Comparison of ENCODE assay signal across 10 cellular contexts in genomic region chr6:112618796-112619195, GRCh38.
DNase-seq lines count a peak whose midpoint lies in the region; ATAC-seq, FAIRE-seq and TF ChIP-seq lines count a peak whose summit lies in the region.
"Had no signal": no experiment of that assay in that cellular context is flagged by ENCODE, and none has a peak within 500 bp of the region (broad histone marks: within the 10 kb centered on the region; RNA-seq: fewer than 3 reads in every experiment).

No MANE protein-coding gene starts in this region.

- no peak overlapping the region for H3K4me3 ChIP-seq in HEK293 (ENCODE audit: low read depth, low read length)
- H3K4me3 ChIP-seq: tibial nerve had no signal

- peak; percentile 17 for DNase-seq in AG20443 (ENCODE audit: low spot score)
- peak; percentile 37 for DNase-seq in iPS-NIHi11 (ENCODE audit: low spot score)
- no peak for DNase-seq in UCSD-AML1 (lab: John Stamatoyannopoulos, UW; ENCODE audit: unreplicated experiment)
- DNase-seq: NCI-H2227 treated with DMSO at 0.1 percent for 48 hours had no signal

- POLR2A ChIA-PET in HEK293 (lab: Yijun Ruan, JAX) = no interaction called here

- FAIRE-seq in TTC549 (lab: Jason Lieb, UNC) = peak; percentile 94

- no peak for TF ChIP-seq CTCF in HEK293 (tag by site-specific recombination; IDR thresholded peaks at IDR 0.05)

- H3K27ac ChIP-seq in HEK293 (ENCODE audit: extremely low read depth, low read depth, low read length) = no peak overlapping the region
- H3K27ac ChIP-seq: tibial nerve had no signal

- no peak for ATAC-seq in HG03378 (IDR thresholded peaks at IDR 0.05; ENCODE audit: unreplicated experiment)
- ATAC-seq in esophagus mucosa = no peak
- no peak for ATAC-seq in HG03025 (IDR thresholded peaks at IDR 0.05; ENCODE audit: low FRiP score, unreplicated experiment)

- H3K9me3 ChIP-seq in HEK293 (ENCODE audit: control insufficient read depth, insufficient read depth, low read depth, low read length) = no peaks in the 10 kb centered on the region
- H3K9me3 ChIP-seq: tibial nerve had no signal

- H3K4me1 ChIP-seq in HEK293 (ENCODE audit: control insufficient read depth, insufficient read depth, low read length) = no peaks in the 10 kb centered on the region

- CTCF ChIA-PET in HEK293 (lab: Yijun Ruan, JAX) = interaction anchor here (0.6 to 2.4 kb wide), 11 partner anchors 8 to 286 kb away, joined by 3 to 11 read pairs (median 3); no protein-coding TSS in a partner anchor

- no peaks in the 10 kb centered on the region for H3K36me3 ChIP-seq in HEK293 (ENCODE audit: control insufficient read depth in 2 of 2, insufficient read depth in 1 of 2, low read length in 2 of 2)
- H3K36me3 ChIP-seq: tibial nerve had no signal

TF ChIP-seq in HEK293, 187 proteins besides CTCF, POLR2A, EP300 and RAD21:
- no peak for TF ChIP-seq BCL11A (tag by site-specific recombination; IDR thresholded peaks at IDR 0.05; ENCODE audit: low read depth)
- no peak for TF ChIP-seq ZNF518A (tag by site-specific recombination; conservative IDR thresholded peaks at IDR 0.05; ENCODE audit: low read depth)
- no peak for TF ChIP-seq ZNF341 (tag by site-specific recombination; IDR thresholded peaks at IDR 0.05; ENCODE audit: low read depth)
- TF ChIP-seq BCL6B (tag by site-specific recombination; IDR thresholded peaks at IDR 0.05) = 0 out of 2 replicates have a peak, but pooled peaks have one; percentile 48
- no peak for TF ChIP-seq ZFHX2 (tag by site-specific recombination; conservative IDR thresholded peaks at IDR 0.05)
- TF ChIP-seq SCRT1 (tag by site-specific recombination; IDR thresholded peaks at IDR 0.05; ENCODE audit: borderline replicate concordance) = no peak
- TF ChIP-seq, protein P1, sequence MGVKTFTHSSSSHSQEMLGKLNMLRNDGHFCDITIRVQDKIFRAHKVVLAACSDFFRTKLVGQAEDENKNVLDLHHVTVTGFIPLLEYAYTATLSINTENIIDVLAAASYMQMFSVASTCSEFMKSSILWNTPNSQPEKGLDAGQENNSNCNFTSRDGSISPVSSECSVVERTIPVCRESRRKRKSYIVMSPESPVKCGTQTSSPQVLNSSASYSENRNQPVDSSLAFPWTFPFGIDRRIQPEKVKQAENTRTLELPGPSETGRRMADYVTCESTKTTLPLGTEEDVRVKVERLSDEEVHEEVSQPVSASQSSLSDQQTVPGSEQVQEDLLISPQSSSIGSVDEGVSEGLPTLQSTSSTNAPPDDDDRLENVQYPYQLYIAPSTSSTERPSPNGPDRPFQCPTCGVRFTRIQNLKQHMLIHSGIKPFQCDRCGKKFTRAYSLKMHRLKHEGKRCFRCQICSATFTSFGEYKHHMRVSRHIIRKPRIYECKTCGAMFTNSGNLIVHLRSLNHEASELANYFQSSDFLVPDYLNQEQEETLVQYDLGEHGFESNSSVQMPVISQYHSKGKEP (tag by site-specific recombination; IDR thresholded peaks at IDR 0.05) = no peak
- no peak; the same call in 1 of the 2 replicates for TF ChIP-seq ZNF654 (tag by site-specific recombination; IDR thresholded peaks at IDR 0.05; ENCODE audit: low read depth)
- no peak for TF ChIP-seq ZFP37 (tag by site-specific recombination; IDR thresholded peaks at IDR 0.05)
- no peak for TF ChIP-seq GLI4 (tag by site-specific recombination; IDR thresholded peaks at IDR 0.05)
- no peak for TF ChIP-seq ZBTB48 (tag by site-specific recombination; IDR thresholded peaks at IDR 0.05)
- TF ChIP-seq ZNF19 (tag by site-specific recombination; IDR thresholded peaks at IDR 0.05; ENCODE audit: low read depth) = no peak
- TF ChIP-seq EGR2 (tag by site-specific recombination; IDR thresholded peaks at IDR 0.05; ENCODE audit: low read depth) = no peak
- no peak for TF ChIP-seq ZNF302 (tag by site-specific recombination; IDR thresholded peaks at IDR 0.05; ENCODE audit: low read depth)
- 0 out of 2 replicates have a peak, but pooled peaks have one; percentile 35 for TF ChIP-seq TRIM28 (IDR thresholded peaks at IDR 0.05; ENCODE audit: borderline replicate concordance, low read length)
- no peak for TF ChIP-seq ZNF624 (tag by site-specific recombination; IDR thresholded peaks at IDR 0.05)
- TF ChIP-seq ZNF623 (tag by site-specific recombination; IDR thresholded peaks at IDR 0.05) = no peak
